ENCODE assay signal across 18 cellular contexts in genomic region chr4:187849556-187850245, GRCh38.
DNase-seq lines count a peak whose midpoint lies in the region; ATAC-seq and TF ChIP-seq lines count a peak whose summit lies in the region.
"Had no signal": no experiment of that assay in that cellular context is flagged by ENCODE, and none has a peak within 500 bp of the region (broad histone marks: within the 10 kb centered on the region; RNA-seq: fewer than 3 reads in every experiment).

No MANE protein-coding gene starts in this region.

- H3K27me3 ChIP-seq in BE2C: no peaks in the 10 kb centered on the region

- H3K36me3 Mint-ChIP-seq in HFFc6 (ENCODE audit: low read depth): no peaks in the 10 kb centered on the region

- H3K4me3 ChIP-seq in BE2C (ENCODE audit: low read depth, low read length): no peak overlapping the region
- H3K4me3 ChIP-seq: HAP-1, SK-N-MC had no signal

- TF ChIP-seq CTCF in BE2C (IDR thresholded peaks at IDR 0.05; ENCODE audit: low read depth, low read length) (no peak), HFFc6 (IDR thresholded peaks at IDR 0.05) (no peak)

- H3K36me3 ChIP-seq in BE2C: no peaks in the 10 kb centered on the region
- H3K36me3 ChIP-seq: HAP-1 had no signal

- in situ Hi-C loops in G401 (cut with HindIII; ENCODE audit: low sequenced_read_pairs): no loop called here

- peaks cover 2% of the 10 kb centered on the region; the same call in 1 of the 2 replicates for H3K27me3 Mint-ChIP-seq in HFFc6 (ENCODE audit: insufficient read depth)

- no peaks in the 10 kb centered on the region for H3K4me1 ChIP-seq in BE2C
- H3K4me1 ChIP-seq: HAP-1 had no signal

- DNase-seq in G401 (ENCODE audit: low spot score) (peak; percentile 39), NCI-H2171 treated with DMSO at 0.1 percent for 48 hours (lab: John Stamatoyannopoulos, UW) (peak; percentile 73), cerebellar cortex (ENCODE audit: low spot score) (peak; percentile 24), NCI-H1048 (lab: John Stamatoyannopoulos, UW) (no peak), BE2C (no peak), HFFc6 (no peak)
- DNase-seq: AML-193, COR-L47, DMS53, EL, NCI-H2107, NCI-H345, NCI-H748 treated with DMSO at 0.1 percent for 48 hours, SHP77 had no signal

- no peak for ATAC-seq in GM18498 (IDR thresholded peaks at IDR 0.05; ENCODE audit: unreplicated experiment)

- H3K4me3 Mint-ChIP-seq in HFFc6: no peak overlapping the region
- H3K4me3 Mint-ChIP-seq: T-helper 2 cell treated with Interferon-gamma antibody and Interleukin-4, amounts not matched to agents 5 μg/mL and 100 μg/mL, for 36 hours had no signal

- H3K9me3 ChIP-seq in BE2C: no peaks in the 10 kb centered on the region; the same call in 1 of the 2 replicates
- H3K9me3 ChIP-seq: HAP-1 had no signal

- no peaks in the 10 kb centered on the region; the same call in 1 of the 2 replicates for H3K9me3 Mint-ChIP-seq in HFFc6

- H3K4me1 Mint-ChIP-seq in HFFc6 (ENCODE audit: low read depth): no peaks in the 10 kb centered on the region

- no peak overlapping the region for H3K27ac Mint-ChIP-seq in HFFc6
- H3K27ac Mint-ChIP-seq: T-helper 2 cell treated with Interferon-gamma antibody and Interleukin-4, amounts not matched to agents 5 μg/mL and 100 μg/mL, for 36 hours had no signal

Comparison
In these comparisons a context has a peak if more than half of its experiments do, and no peak if none do; other contexts are left out.
1. DNase-seq: peak in G401 (single experiment), NCI-H2171 treated with DMSO at 0.1 percent for 48 hours (single experiment) and cerebellar cortex (single experiment); none in NCI-H1048 (single experiment), BE2C (single experiment) and HFFc6 (single experiment).